Comparison of ENCODE assay signal across 19 cellular contexts in the genomic region with DNA sequence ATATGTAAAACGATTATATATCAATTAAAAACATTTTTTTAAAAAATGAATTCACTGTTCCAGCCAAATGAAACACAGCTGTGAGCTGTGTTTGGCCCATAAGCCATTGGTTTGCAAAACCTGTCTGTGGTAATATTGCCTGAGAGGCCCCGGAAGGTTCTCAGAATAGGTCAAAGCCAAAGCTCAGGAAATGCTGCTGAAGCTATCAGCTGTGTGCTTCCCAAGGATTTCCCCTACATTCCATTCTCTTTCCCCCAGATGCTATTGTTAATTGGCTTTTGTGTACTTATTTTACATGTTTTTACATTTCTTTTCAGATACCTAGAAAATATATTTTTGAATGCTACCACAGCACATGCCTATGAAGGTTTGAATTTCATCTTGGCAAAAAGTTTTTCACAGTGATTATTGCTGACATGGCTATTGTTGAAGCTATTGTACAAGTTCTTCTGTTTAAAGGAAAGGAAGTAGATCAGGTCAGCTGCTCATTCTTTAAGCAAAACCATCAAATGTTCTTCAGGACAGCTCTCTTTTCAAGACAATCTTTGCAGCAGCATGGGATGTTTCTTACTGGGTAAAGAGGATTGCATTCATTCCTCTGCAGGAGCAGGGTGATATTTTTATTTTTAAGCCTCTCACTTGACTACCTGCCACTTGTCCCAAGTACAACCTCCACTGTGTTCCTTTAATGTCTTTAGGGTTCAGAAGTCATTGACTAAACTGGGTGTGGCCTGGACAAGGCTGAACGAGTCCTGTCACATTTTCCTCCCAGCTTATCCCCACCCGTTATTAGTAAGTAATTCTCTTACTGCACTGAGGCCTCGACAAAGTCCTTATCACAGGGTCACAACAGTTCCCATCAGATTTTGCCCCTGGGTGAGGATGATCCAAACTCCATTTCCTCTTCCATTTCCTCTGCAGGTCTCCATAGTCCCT. TPM values are rescaled to one million over a fixed set of nuclear protein-coding genes. Genes with fewer than 3 reads are reported as not detected.
A peak's percentile ranks its signal among the peaks of the same experiment; 100 is the strongest.
DNase-seq lines count a peak whose midpoint lies in the region; TF ChIP-seq lines count a peak whose summit lies in the region.
"Had no signal": no experiment of that assay in that cellular context is flagged by ENCODE, and none has a peak within 500 bp of the region (broad histone marks: within the 10 kb centered on the region; RNA-seq: fewer than 3 reads in every experiment).

No MANE protein-coding gene starts in this region.

- H3K27ac ChIP-seq in MM.1S (ENCODE audit: low read length): no peak overlapping the region
- H3K27ac ChIP-seq in iPS-18a (ENCODE audit: low read length): peak overlapping the region; percentile 16
- no peak overlapping the region for H3K27ac ChIP-seq in neural progenitor cell
- H3K27ac ChIP-seq: lower lobe of right lung, uterus had no signal

- no peaks in the 10 kb centered on the region for H3K9me3 ChIP-seq in MM.1S (replicated peaks; ENCODE audit: insufficient read depth, low read length)
- no peaks in the 10 kb centered on the region for H3K9me3 ChIP-seq in iPS-18a (ENCODE audit: control insufficient read depth, low read depth, low read length)
- no peaks in the 10 kb centered on the region for H3K9me3 ChIP-seq in neural progenitor cell (ENCODE audit: low read depth)
- H3K9me3 ChIP-seq: lower lobe of right lung, uterus had no signal

- no peaks in the 10 kb centered on the region for H3K27me3 Mint-ChIP-seq in neural progenitor cell (ENCODE audit: insufficient read depth, low read depth)

- H3K4me2 ChIP-seq in MM.1S (ENCODE audit: low read depth, low read length) (no peak overlapping the region; the same call in 1 of the 2 replicates), neural progenitor cell (no peak overlapping the region)

- H3K27me3 ChIP-seq in MM.1S (replicated peaks; ENCODE audit: insufficient read depth, low read length): no peaks in the 10 kb centered on the region
- H3K27me3 ChIP-seq in iPS-18a (ENCODE audit: control insufficient read depth, insufficient read depth, low read length): no peaks in the 10 kb centered on the region
- no peaks in the 10 kb centered on the region for H3K27me3 ChIP-seq in neural progenitor cell

- DNase-seq in AG10803 (ENCODE audit: low read depth) (peak; percentile 64), MM.1S (peak; percentile 29), dermis microvascular lymphatic vessel endothelial cell (ENCODE audit: low read depth in 2 of 2) (peak; percentile 16 to 63), DMS 273 treated with DMSO at 0.1 percent for 48 hours (lab: John Stamatoyannopoulos, UW) (no peak), neural progenitor cell (ENCODE audit: low spot score) (no peak)
- no peak for DNase-seq in stimulated activated naive CD4-positive, alpha-beta T cell (lab: John Stamatoyannopoulos, UW)
- DNase-seq in stimulated activated CD4-positive, alpha-beta T cell treated with anti-CD3 and anti-CD28 coated beads, Interleukin-15, amount 100 ng/mL, for 24 hours: no peak
- DNase-seq: activated gamma-delta T cell; CD4-positive, alpha-beta T cell; DMS79 treated with DMSO at 0.1 percent for 48 hours; lower lobe of right lung; NCI-H1436 treated with DMSO at 0.1 percent for 48 hours; retina; SHP77 treated with DMSO at 0.1 percent for 48 hours; T-helper 2 cell; uterus had no signal

- TF ChIP-seq CTCF in AG10803 (conservative IDR thresholded peaks at IDR 0.05; ENCODE audit: low read length): no peak
- TF ChIP-seq CTCF in MM.1S (IDR thresholded peaks at IDR 0.05; ENCODE audit: low read length): no peak
- no peak for TF ChIP-seq CTCF in neural progenitor cell (IDR thresholded peaks at IDR 0.05)

- H4K20me1 ChIP-seq in MM.1S (ENCODE audit: insufficient read depth, low read length) (no peaks in the 10 kb centered on the region), neural progenitor cell (ENCODE audit: low read depth) (no peaks in the 10 kb centered on the region)

- no peak overlapping the region for H2AFZ ChIP-seq in MM.1S (ENCODE audit: low read length)
- H2AFZ ChIP-seq in neural progenitor cell (replicated peaks): no peak overlapping the region

- no peak overlapping the region for H3K27ac Mint-ChIP-seq in neural progenitor cell
- H3K27ac Mint-ChIP-seq: CD4-positive, alpha-beta T cell; dendritic cell treated with granulocyte-macrophage colony-stimulating factor and Interleukin-4, amounts not matched to agents 40 ng/mL and 50 ng/mL, for 4 days had no signal

- H3K79me2 ChIP-seq in MM.1S (ENCODE audit: low read length): no peaks in the 10 kb centered on the region
- H3K79me2 ChIP-seq in neural progenitor cell (ENCODE audit: low read depth): no peaks in the 10 kb centered on the region

- H3K4me1 ChIP-seq in MM.1S (ENCODE audit: low read length) (peaks cover 6% of the 10 kb centered on the region; the same call in 1 of the 2 replicates), iPS-18a (ENCODE audit: control insufficient read depth, low read depth, low read length) (peaks cover 26% of the 10 kb centered on the region), neural progenitor cell (peaks cover 9% of the 10 kb centered on the region)
- H3K4me1 ChIP-seq: uterus had no signal

- H3K36me3 ChIP-seq in MM.1S (replicated peaks; ENCODE audit: insufficient read depth, low read length) (no peaks in the 10 kb centered on the region), iPS-18a (ENCODE audit: control insufficient read depth, low read depth, low read length) (no peaks in the 10 kb centered on the region), neural progenitor cell (no peaks in the 10 kb centered on the region)
- H3K36me3 ChIP-seq: lower lobe of right lung, uterus had no signal

- H3K36me3 Mint-ChIP-seq in neural progenitor cell: no peaks in the 10 kb centered on the region

- H3K4me3 Mint-ChIP-seq in neural progenitor cell: no peak overlapping the region
- H3K4me3 Mint-ChIP-seq: CD4-positive, alpha-beta T cell; dendritic cell treated with granulocyte-macrophage colony-stimulating factor and Interleukin-4, amounts not matched to agents 40 ng/mL and 50 ng/mL, for 4 days; neural crest cell had no signal

- H3F3A ChIP-seq in MM.1S (ENCODE audit: insufficient read depth, low read length): no peaks in the 10 kb centered on the region; the same call in 1 of the 2 replicates
- H3F3A ChIP-seq in neural progenitor cell (ENCODE audit: low read depth): no peaks in the 10 kb centered on the region

- H3K9ac ChIP-seq in MM.1S (ENCODE audit: low read length): no peak overlapping the region
- no peak overlapping the region for H3K9ac ChIP-seq in iPS-18a (ENCODE audit: low read length)
- H3K9ac ChIP-seq in neural progenitor cell: no peak overlapping the region

- peaks cover 9% of the 10 kb centered on the region for H3K4me1 Mint-ChIP-seq in neural progenitor cell

- no peaks in the 10 kb centered on the region for H3K9me2 ChIP-seq in MM.1S (replicated peaks; ENCODE audit: insufficient read depth, low read length)

- H3K9me3 Mint-ChIP-seq in neural progenitor cell: no peaks in the 10 kb centered on the region
- H3K9me3 Mint-ChIP-seq: CD4-positive, alpha-beta T cell; dendritic cell treated with granulocyte-macrophage colony-stimulating factor and Interleukin-4, amounts not matched to agents 40 ng/mL and 50 ng/mL, for 4 days; neural crest cell had no signal

- H3K4me3 ChIP-seq in AG10803 (ENCODE audit: low read length) (no peak overlapping the region), MM.1S (ENCODE audit: low read length) (no peak overlapping the region), iPS-18a (ENCODE audit: low read length) (no peak overlapping the region), neural progenitor cell (no peak overlapping the region)
- H3K4me3 ChIP-seq: lower lobe of right lung, uterus had no signal

RNA-seq across cellular contexts. Expression of a gene that starts 26.3 kb away (rescaled TPM):
- total RNA-seq in dermis microvascular lymphatic vessel endothelial cell (1.0 and 1.6 TPM in 2 replicates), neural progenitor cell (ENCODE audit: low replicate concordance) (not detected in 2 replicates)
- total RNA-seq: CD4-positive, alpha-beta T cell had no signal

Comparison
In these comparisons a context has a peak if more than half of its experiments do, and no peak if none do; other contexts are left out.
1. DNase-seq: peak in AG10803 (single experiment), MM.1S (single experiment) and dermis microvascular lymphatic vessel endothelial cell (2 of 2); none in DMS 273 treated with DMSO at 0.1 percent for 48 hours (single experiment), neural progenitor cell (single experiment), stimulated activated naive CD4-positive, alpha-beta T cell (0 of 6) and stimulated activated CD4-positive, alpha-beta T cell treated with anti-CD3 and anti-CD28 coated beads, Interleukin-15, amount 100 ng/mL, for 24 hours (single experiment).